8 cellular contexts compared by ENCODE assay signal in genomic region chr15:78103406-78104118, GRCh38. TPM values are rescaled to one million over a fixed set of nuclear protein-coding genes. Genes with fewer than 3 reads are reported as not detected.
A peak's percentile ranks its signal among the peaks of the same experiment; 100 is the strongest.
DNase-seq lines count a peak whose midpoint lies in the region; ATAC-seq lines count a peak whose summit lies in the region.
"Had no signal": no experiment of that assay in that cellular context is flagged by ENCODE, and none has a peak within 500 bp of the region (broad histone marks: within the 10 kb centered on the region; RNA-seq: fewer than 3 reads in every experiment).

No MANE protein-coding gene starts in this region.

- in situ Hi-C loops in ACHN (cut with HindIII; ENCODE audit: low pct_ligation_motif_present, low pct_unique_long_range_greater_than_20kb, low sequenced_read_pairs) = no loop called here

- intact Hi-C loops in naive thymus-derived CD4-positive, alpha-beta T cell (cut with micrococcal nuclease) = loop anchor here in 1 of 2 donors (2.0 to 5.0 kb wide), 2 partner anchors 27 to 36 kb away; partner anchors contain the start of gene TBC1D2B

- CTCF ChIA-PET in naive thymus-derived CD4-positive, alpha-beta T cell (lab: Charles Lee) = interaction anchor here (1.8 kb wide), 1 partner anchor 137 kb away, joined by 5 read pairs; no protein-coding TSS in a partner anchor

- H3K27ac Mint-ChIP-seq in naive thymus-derived CD4-positive, alpha-beta T cell = peak overlapping the region; percentile 13 to 94 (median 81)

- no peaks in the 10 kb centered on the region for H3K36me3 ChIP-seq in naive thymus-derived CD4-positive, alpha-beta T cell (ENCODE audit: control insufficient read depth in 2 of 3, insufficient read depth in 3 of 3, low read length in 3 of 3)

- no peaks in the 10 kb centered on the region for H3K9me3 Mint-ChIP-seq in naive thymus-derived CD4-positive, alpha-beta T cell

- no peaks in the 10 kb centered on the region for H3K27me3 ChIP-seq in naive thymus-derived CD4-positive, alpha-beta T cell (ENCODE audit: control insufficient read depth in 2 of 2, insufficient read depth in 2 of 2, low read length in 2 of 2)

- DNase-seq in activated CD8-positive, alpha-beta memory T cell treated with anti-CD3 and anti-CD28 coated beads, Interleukin-2, amount 50 U/mL, for 1 hour (ENCODE audit: extremely low read depth) = peak; percentile 20
- peak in 8 of 9 donors; percentile 24 to 66 (median 38) for DNase-seq in naive thymus-derived CD4-positive, alpha-beta T cell
- DNase-seq in NCI-H187 treated with DMSO at 0.1 percent for 48 hours (lab: John Stamatoyannopoulos, UW) (no peak), midbrain (lab: John Stamatoyannopoulos, UW) (no peak), ACHN (no peak)

- H3K27ac ChIP-seq in naive thymus-derived CD4-positive, alpha-beta T cell (ENCODE audit: low read depth, low read length) = peak overlapping the region; percentile 52

- no peaks in the 10 kb centered on the region for H3K36me3 Mint-ChIP-seq in naive thymus-derived CD4-positive, alpha-beta T cell

- H3K27me3 Mint-ChIP-seq in naive thymus-derived CD4-positive, alpha-beta T cell = no peaks in the 10 kb centered on the region

- H3K9me3 ChIP-seq in naive thymus-derived CD4-positive, alpha-beta T cell (ENCODE audit: control insufficient read depth in 2 of 3, low read length in 3 of 3) = no peaks in the 10 kb centered on the region

- H3K4me1 ChIP-seq in naive thymus-derived CD4-positive, alpha-beta T cell (ENCODE audit: control insufficient read depth in 2 of 2, insufficient read depth in 2 of 2, low read length in 2 of 2) = peaks cover 33 to 45% of the 10 kb centered on the region in 2 donors

- no peak overlapping the region for H3K4me3 ChIP-seq in naive thymus-derived CD4-positive, alpha-beta T cell (ENCODE audit: low read length)

- ATAC-seq in GM19468 (IDR thresholded peaks at IDR 0.05; ENCODE audit: extremely low read depth, unreplicated experiment) = peak; percentile 73
- ATAC-seq in HG03571 (IDR thresholded peaks at IDR 0.05; ENCODE audit: unreplicated experiment) = peak; percentile 74
- peak; percentile 67 for ATAC-seq in naive thymus-derived CD4-positive, alpha-beta T cell
- ATAC-seq: Panc1 had no signal

- peaks cover 29 to 71% (median 35%) of the 10 kb centered on the region in 7 donors for H3K4me1 Mint-ChIP-seq in naive thymus-derived CD4-positive, alpha-beta T cell

- peak overlapping the region in 8 of 10 donors; percentile 12 to 70 (median 40) for H3K4me3 Mint-ChIP-seq in naive thymus-derived CD4-positive, alpha-beta T cell

- POLR2A ChIA-PET in naive thymus-derived CD4-positive, alpha-beta T cell (lab: Charles Lee) = interaction anchor here (0.6 to 0.8 kb wide), 3 partner anchors 9 to 68 kb away, joined by 3 read pairs; no protein-coding TSS in a partner anchor

RNA-seq across cellular contexts. Expression of gene SH2D7, which starts 11.2 kb away (rescaled TPM):
- not detected for total RNA-seq in naive thymus-derived CD4-positive, alpha-beta T cell
- polyA plus RNA-seq in naive thymus-derived CD4-positive, alpha-beta T cell = not detected

RNA-seq across cellular contexts. Expression of gene TBC1D2B, which starts 26.1 kb away (rescaled TPM):
- total RNA-seq in naive thymus-derived CD4-positive, alpha-beta T cell = 100 to 1,000 TPM in 2 of 5 experiments, 10 to 100 TPM in 3; 69.7 to 119 (median 86.1) TPM
- 10 to 100 TPM in 1 of 2 donors, 1 to 10 TPM in 1; 7.4 to 14.5 TPM for polyA plus RNA-seq in naive thymus-derived CD4-positive, alpha-beta T cell

RNA-seq across cellular contexts. Expression of gene CIB2, which starts 27.7 kb away (rescaled TPM):
- total RNA-seq in naive thymus-derived CD4-positive, alpha-beta T cell = 1 to 10 TPM; 1.0 to 2.0 (median 1.7) TPM
- 1 to 10 TPM; 1.8 to 2.1 TPM for polyA plus RNA-seq in naive thymus-derived CD4-positive, alpha-beta T cell

RNA-seq across cellular contexts. Expression of gene IDH3A, which starts 45.6 kb away (rescaled TPM):
- total RNA-seq in naive thymus-derived CD4-positive, alpha-beta T cell = 100 to 1,000 TPM in 1 of 5 experiments, 10 to 100 TPM in 4; 44.4 to 105 (median 61.1) TPM
- polyA plus RNA-seq in naive thymus-derived CD4-positive, alpha-beta T cell = 10 to 100 TPM; 40.5 to 46.7 TPM

Comparison
In these comparisons a context has a peak if more than half of its experiments do, and no peak if none do; other contexts are left out.
1. DNase-seq: peak in activated CD8-positive, alpha-beta memory T cell treated with anti-CD3 and anti-CD28 coated beads, Interleukin-2, amount 50 U/mL, for 1 hour (single experiment) and naive thymus-derived CD4-positive, alpha-beta T cell (8 of 9); none in NCI-H187 treated with DMSO at 0.1 percent for 48 hours (single experiment), midbrain (single experiment) and ACHN (single experiment).
2. Peak in every context shown above with its lines, with median percentiles within 50 percentile points of each other: ATAC-seq.